6 cellular contexts compared by ENCODE assay signal in the genomic region with DNA sequence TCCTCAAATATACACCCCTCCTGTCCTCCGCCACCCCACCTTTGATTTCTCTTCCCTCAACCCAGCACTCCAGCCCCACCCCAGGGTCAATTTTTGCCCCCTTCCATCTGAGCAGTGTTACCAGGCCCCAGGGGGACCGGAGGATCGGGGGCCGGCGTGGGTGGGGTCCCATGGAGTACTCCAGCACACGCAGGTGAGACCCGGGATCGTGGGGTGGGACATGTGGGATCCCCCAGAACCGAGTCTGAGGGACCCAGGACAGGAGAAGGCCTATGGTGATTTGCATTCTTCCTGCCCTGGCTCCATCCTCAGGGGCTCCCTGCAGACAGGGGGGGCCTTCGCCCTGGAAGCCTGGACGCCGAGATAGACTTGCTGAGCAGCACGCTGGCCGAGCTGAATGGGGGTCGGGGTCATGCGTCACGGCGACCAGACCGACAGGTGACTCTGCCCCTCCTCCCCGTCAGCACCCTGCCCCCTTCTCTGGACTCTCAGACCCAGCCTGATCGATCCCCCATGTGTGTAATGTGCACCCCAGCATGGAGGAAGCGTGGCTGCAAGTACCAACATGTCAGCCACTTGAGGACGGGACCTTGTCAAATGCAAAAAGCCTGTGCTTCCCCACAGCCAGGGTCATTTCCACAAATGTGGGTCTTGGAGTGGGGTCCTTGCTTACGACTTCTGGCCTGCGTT. TPM values are rescaled to one million over a fixed set of nuclear protein-coding genes. Genes with fewer than 3 reads are reported as not detected.
DNase-seq lines count a peak whose midpoint lies in the region; ATAC-seq and TF ChIP-seq lines count a peak whose summit lies in the region.

No MANE protein-coding gene starts in this region.

- peaks cover 11% of the 10 kb centered on the region for H3K36me3 ChIP-seq in GM23248 (ENCODE audit: low read depth)
- peaks cover 0 to 12% (median 0%) of the 10 kb centered on the region in 3 experiments for H3K36me3 ChIP-seq in naive thymus-derived CD4-positive, alpha-beta T cell (ENCODE audit: control insufficient read depth in 2 of 3, insufficient read depth in 3 of 3, low read length in 3 of 3)

- H3K9me2 ChIP-seq in GM23248 (ENCODE audit: insufficient read depth): no peaks in the 10 kb centered on the region

- no peak for ATAC-seq in naive thymus-derived CD4-positive, alpha-beta T cell
- ATAC-seq in GM18520 (IDR thresholded peaks at IDR 0.05; ENCODE audit: unreplicated experiment) (no peak), GM19395 (IDR thresholded peaks at IDR 0.05; ENCODE audit: unreplicated experiment) (no peak)

- H3K27me3 ChIP-seq in GM23248 (replicated peaks; ENCODE audit: insufficient read depth): no peaks in the 10 kb centered on the region
- no peaks in the 10 kb centered on the region for H3K27me3 ChIP-seq in naive thymus-derived CD4-positive, alpha-beta T cell (ENCODE audit: control insufficient read depth in 2 of 2, insufficient read depth in 2 of 2, low read length in 2 of 2)

- peak overlapping the region in 8 of 10 donors; percentile 23 to 92 (median 71) for H3K4me3 Mint-ChIP-seq in naive thymus-derived CD4-positive, alpha-beta T cell

- peaks cover 7% of the 10 kb centered on the region for H3K4me1 ChIP-seq in GM23248 (ENCODE audit: insufficient read depth)
- peaks cover 0 to 25% of the 10 kb centered on the region in 2 donors for H3K4me1 ChIP-seq in naive thymus-derived CD4-positive, alpha-beta T cell (ENCODE audit: control insufficient read depth in 2 of 2, insufficient read depth in 2 of 2, low read length in 2 of 2)

- peak overlapping the region; percentile 79 for H3K27ac ChIP-seq in GM23248
- peak overlapping the region; percentile 80 for H3K27ac ChIP-seq in naive thymus-derived CD4-positive, alpha-beta T cell (ENCODE audit: low read depth, low read length)

- peaks cover 0 to 18% (median 10%) of the 10 kb centered on the region in 7 donors for H3K4me1 Mint-ChIP-seq in naive thymus-derived CD4-positive, alpha-beta T cell

- peaks cover 0 to 20% (median 7%) of the 10 kb centered on the region in 5 donors for H3K36me3 Mint-ChIP-seq in naive thymus-derived CD4-positive, alpha-beta T cell

- intact Hi-C loops in naive thymus-derived CD4-positive, alpha-beta T cell (cut with micrococcal nuclease): loop anchor here (1.0 to 5.0 kb wide), 3 partner anchors 7 to 161 kb away; partner anchors contain the start of genes POP7 (in 1 of the 2), SLC12A9 (in 1 of the 2) and SRRT (in 1 of the 2)

- H3K79me2 ChIP-seq in GM23248 (ENCODE audit: insufficient read depth): peaks cover 47% of the 10 kb centered on the region

- H2AFZ ChIP-seq in GM23248: peak overlapping the region; percentile 83

- H3K27me3 Mint-ChIP-seq in naive thymus-derived CD4-positive, alpha-beta T cell: no peaks in the 10 kb centered on the region

- DNase-seq in GM23248: peak; percentile 46
- DNase-seq in astrocyte of the spinal cord (ENCODE audit: low read depth, low spot score): no peak
- no peak for DNase-seq in naive thymus-derived CD4-positive, alpha-beta T cell
- no peak for DNase-seq in NCI-H1436 treated with DMSO at 0.1 percent for 48 hours (lab: John Stamatoyannopoulos, UW)

- no peaks in the 10 kb centered on the region for H3K9me3 ChIP-seq in GM23248 (ENCODE audit: low read depth)
- H3K9me3 ChIP-seq in naive thymus-derived CD4-positive, alpha-beta T cell (ENCODE audit: control insufficient read depth in 2 of 3, low read length in 3 of 3): no peaks in the 10 kb centered on the region

- peaks cover 23% of the 10 kb centered on the region for H3F3A ChIP-seq in GM23248 (ENCODE audit: insufficient read depth)

- peak overlapping the region; percentile 90 for H3K4me2 ChIP-seq in GM23248 (ENCODE audit: unreplicated experiment)

- TF ChIP-seq CTCF in astrocyte of the spinal cord (IDR thresholded peaks at IDR 0.05; ENCODE audit: low read depth, low read length): no peak

- in situ Hi-C loops in GM23248 (cut with MboI) (loop anchor here (25.0 kb wide), 1 partner anchor 406 kb away; the partner anchor contains the start of gene SPACDR), astrocyte of the spinal cord (cut with HindIII; ENCODE audit: low sequenced_read_pairs) (no loop called here)

- peak overlapping the region; percentile 100 for H3K9ac ChIP-seq in GM23248

- CTCF ChIA-PET in naive thymus-derived CD4-positive, alpha-beta T cell (lab: Charles Lee): no interaction called here

- H3K4me3 ChIP-seq in GM23248: peak overlapping the region; percentile 100
- peak overlapping the region; percentile 93 for H3K4me3 ChIP-seq in astrocyte of the spinal cord (ENCODE audit: low read depth, low read length)
- no peak overlapping the region for H3K4me3 ChIP-seq in naive thymus-derived CD4-positive, alpha-beta T cell (ENCODE audit: low read length)

- peak overlapping the region in 8 of 9 donors; percentile 49 to 84 (median 81) for H3K27ac Mint-ChIP-seq in naive thymus-derived CD4-positive, alpha-beta T cell

- no peaks in the 10 kb centered on the region for H4K20me1 ChIP-seq in GM23248 (ENCODE audit: insufficient read depth)

- H3K9me3 Mint-ChIP-seq in naive thymus-derived CD4-positive, alpha-beta T cell: peaks cover 0 to 2% (median 0%) of the 10 kb centered on the region in 11 donors

- WGBS in GM23248 (ENCODE audit: low coverage in 1 of 2, low lambda C conversion rate in 2 of 2, missing lambda C conversion rate in 2 of 2), 2 experiments: 0 to 4% methylated on average over 14 to 20 of the region's 25 CpGs

- POLR2A ChIA-PET in naive thymus-derived CD4-positive, alpha-beta T cell (lab: Charles Lee): interaction anchor here (1.0 kb wide), 1 partner anchor 15 kb away, joined by 3 read pairs; the partner anchor contains the start of gene SLC12A9

RNA-seq across cellular contexts. Expression of gene TRIP6, which starts 0.8 kb away (rescaled TPM):
- total RNA-seq in GM23248 (2014; rRNA removed; shearing (Covaris generic)): 113 and 121 TPM in 2 replicates
- 68.6 and 71.3 TPM in 2 replicates for polyA plus RNA-seq in GM23248 (2016; fragmentation: Nextera tagmentation; extraction: Ambion mirVana)
- 10 to 100 TPM in 4 of 5 experiments, 1 to 10 TPM in 1; 8.0 to 28.1 (median 10.4) TPM for total RNA-seq in naive thymus-derived CD4-positive, alpha-beta T cell
- polyA plus RNA-seq in naive thymus-derived CD4-positive, alpha-beta T cell: 1 to 10 TPM; 3.4 to 3.9 TPM

RNA-seq across cellular contexts. Expression of gene SRRT, which starts 7.0 kb away (rescaled TPM):
- 57.1 and 58.9 TPM in 2 replicates for total RNA-seq in GM23248 (2014; rRNA removed; shearing (Covaris generic))
- 74.8 and 74.9 TPM in 2 replicates for polyA plus RNA-seq in GM23248 (2016; fragmentation: Nextera tagmentation; extraction: Ambion mirVana)
- total RNA-seq in naive thymus-derived CD4-positive, alpha-beta T cell: 100 to 1,000 TPM; 212 to 271 (median 261) TPM
- polyA plus RNA-seq in naive thymus-derived CD4-positive, alpha-beta T cell: 10 to 100 TPM; 43.6 to 64.4 TPM

RNA-seq across cellular contexts. Expression of gene SLC12A9, which starts 15.4 kb away (rescaled TPM):
- 16.8 and 21.2 TPM in 2 replicates for total RNA-seq in GM23248 (2014; rRNA removed; shearing (Covaris generic))
- 6.1 and 7.9 TPM in 2 replicates for polyA plus RNA-seq in GM23248 (2016; fragmentation: Nextera tagmentation; extraction: Ambion mirVana)
- total RNA-seq in naive thymus-derived CD4-positive, alpha-beta T cell: 10 to 100 TPM; 50.4 to 78.6 (median 62.7) TPM
- 1 to 10 TPM; 5.0 to 7.8 TPM for polyA plus RNA-seq in naive thymus-derived CD4-positive, alpha-beta T cell

RNA-seq across cellular contexts. Expression of gene UFSP1, which starts 21.6 kb away (rescaled TPM):
- total RNA-seq in GM23248 (2014; rRNA removed; shearing (Covaris generic)): 6.7 and 9.9 TPM in 2 replicates
- polyA plus RNA-seq in GM23248 (2016; fragmentation: Nextera tagmentation; extraction: Ambion mirVana): 4.3 and 5.1 TPM in 2 replicates
- 10 to 100 TPM in 1 of 5 experiments, 1 to 10 TPM in 4; 2.1 to 11.1 (median 3.5) TPM for total RNA-seq in naive thymus-derived CD4-positive, alpha-beta T cell
- polyA plus RNA-seq in naive thymus-derived CD4-positive, alpha-beta T cell: 1 to 10 TPM in 1 of 2 donors, under 1 TPM in 1; 0.99 to 1.9 TPM

RNA-seq across cellular contexts. Expression of gene ACHE, which starts 27.7 kb away (rescaled TPM):
- not detected in 2 replicates for total RNA-seq in GM23248 (2014; rRNA removed; shearing (Covaris generic))
- polyA plus RNA-seq in GM23248 (2016; fragmentation: Nextera tagmentation; extraction: Ambion mirVana): 0.14 TPM in 1 of 2 replicates, not detected in the other
- total RNA-seq in naive thymus-derived CD4-positive, alpha-beta T cell: under 1 TPM in 3 of 5 experiments, not detected in 2; 0.11 to 0.32 (median 0.22) TPM
- polyA plus RNA-seq in naive thymus-derived CD4-positive, alpha-beta T cell: not detected
